In genomic region chr13:35478384-35479222, GRCh38 we compare ENCODE assay signal across 15 cellular contexts. TPM values are rescaled to one million over a fixed set of nuclear protein-coding genes. Genes with fewer than 3 reads are reported as not detected.
DNase-seq lines count a peak whose midpoint lies in the region; ATAC-seq, FAIRE-seq and TF ChIP-seq lines count a peak whose summit lies in the region.
"Had no signal": no experiment of that assay in that cellular context is flagged by ENCODE, and none has a peak within 500 bp of the region (broad histone marks: within the 10 kb centered on the region; RNA-seq: fewer than 3 reads in every experiment).

No MANE protein-coding gene starts in this region.

- H3K27ac Mint-ChIP-seq in endothelial cell (ENCODE audit: unreplicated experiment) (no peak overlapping the region), nephron progenitor cell (no peak overlapping the region)
- H3K27ac Mint-ChIP-seq: activated CD4-positive, alpha-beta memory T cell treated with anti-CD3 and anti-CD28 coated beads, Interleukin-2, amount 10 ng/mL, durations not matched to agents 7 days and 5 days had no signal

- no peak overlapping the region for H3K9ac ChIP-seq in HUES64 (ENCODE audit: low read depth, low read length)

- peaks cover 28% of the 10 kb centered on the region for H3K4me1 Mint-ChIP-seq in endothelial cell (ENCODE audit: unreplicated experiment)
- H3K4me1 Mint-ChIP-seq in nephron progenitor cell, result peaks cover 40% of the 10 kb centered on the region

- peak overlapping the region; percentile 50 for H3K4me3 ChIP-seq in HUES64 (ENCODE audit: low read length)
- H3K4me3 ChIP-seq: adrenal gland, ovary had no signal

- H3K36me3 ChIP-seq in HUES64 (ENCODE audit: insufficient read depth, low read length), result no peaks in the 10 kb centered on the region
- H3K36me3 ChIP-seq: adrenal gland, ovary had no signal

- H3K9me3 Mint-ChIP-seq in endothelial cell (ENCODE audit: unreplicated experiment), result no peaks in the 10 kb centered on the region
- no peaks in the 10 kb centered on the region for H3K9me3 Mint-ChIP-seq in nephron progenitor cell
- H3K9me3 Mint-ChIP-seq: activated CD4-positive, alpha-beta memory T cell treated with anti-CD3 and anti-CD28 coated beads, Interleukin-2, amount 10 ng/mL, durations not matched to agents 7 days and 5 days had no signal

- no peak for ATAC-seq in HG02571 (IDR thresholded peaks at IDR 0.05; ENCODE audit: unreplicated experiment)

- H3K4me3 Mint-ChIP-seq in endothelial cell (ENCODE audit: unreplicated experiment) (peak overlapping the region; percentile 77), nephron progenitor cell (peak overlapping the region; percentile 44)
- H3K4me3 Mint-ChIP-seq: activated CD4-positive, alpha-beta memory T cell treated with anti-CD3 and anti-CD28 coated beads, Interleukin-2, amount 10 ng/mL, durations not matched to agents 7 days and 5 days had no signal

- peaks cover 31% of the 10 kb centered on the region for H3K4me1 ChIP-seq in HUES64 (ENCODE audit: insufficient read depth, low read length)
- H3K4me1 ChIP-seq: adrenal gland had no signal

- H3K27me3 Mint-ChIP-seq in endothelial cell (ENCODE audit: unreplicated experiment), result peaks cover 29% of the 10 kb centered on the region
- H3K27me3 Mint-ChIP-seq in nephron progenitor cell (ENCODE audit: low read depth, poor library complexity), result peaks cover 82% of the 10 kb centered on the region

- H3K36me3 Mint-ChIP-seq in endothelial cell (ENCODE audit: low read depth, unreplicated experiment), result no peaks in the 10 kb centered on the region
- no peaks in the 10 kb centered on the region for H3K36me3 Mint-ChIP-seq in nephron progenitor cell (ENCODE audit: low read depth)

- DNase-seq in EH (ENCODE audit: low read depth) (peak; percentile 66), endothelial cell (ENCODE audit: low spot score) (peak; percentile 51), nephron progenitor cell (peak; percentile 51), GM19239 (ENCODE audit: insufficient read length, low spot score) (no peak), NCI-H2107 (lab: John Stamatoyannopoulos, UW) (no peak), nucleus accumbens (lab: John Stamatoyannopoulos, UW) (no peak)
- DNase-seq: activated CD4-positive, alpha-beta memory T cell treated with anti-CD3 and anti-CD28 coated beads, Interleukin-2, amount 10 ng/mL, durations not matched to agents 7 days and 5 days; NCI-H1048; SW 1271 had no signal

- TF ChIP-seq CTCF in endothelial cell (IDR thresholded peaks at IDR 0.05; ENCODE audit: unreplicated experiment) (no peak), nephron progenitor cell (IDR thresholded peaks at IDR 0.05) (no peak)

- H3K27ac ChIP-seq in HUES64 (ENCODE audit: low read depth, low read length), result no peak overlapping the region
- H3K27ac ChIP-seq: ovary had no signal

- no peaks in the 10 kb centered on the region for H3K9me3 ChIP-seq in HUES64 (ENCODE audit: insufficient read depth, low read depth, low read length)
- H3K9me3 ChIP-seq: adrenal gland, ovary had no signal

- H3K27me3 ChIP-seq in HUES64 (ENCODE audit: insufficient read depth, low read length), result peaks cover 71% of the 10 kb centered on the region
- H3K27me3 ChIP-seq: adrenal gland, ovary had no signal

- FAIRE-seq in GM19239 (lab: Jason Lieb, UNC), result no peak
- FAIRE-seq: endometrium, keratinocyte had no signal

- WGBS in HUES64, result under 1% methylated on average over 51 of the region's 51 CpGs

RNA-seq across cellular contexts. Expression of gene MAB21L1, which starts 2.1 kb away (rescaled TPM):
- 0.10 TPM for polyA plus RNA-seq in HUES64 (2013, experiment 1 of 2)
- 0.13 TPM for polyA plus RNA-seq in HUES64 (2013, experiment 2 of 2)
- 0.13 TPM for total RNA-seq in endothelial cell (ENCODE audit: unreplicated experiment)
- total RNA-seq: activated CD4-positive, alpha-beta memory T cell treated with anti-CD3 and anti-CD28 coated beads, Interleukin-2, amount 10 ng/mL, durations not matched to agents 7 days and 5 days had no signal
- polyA plus RNA-seq: keratinocyte had no signal

Comparison
In these comparisons a context has a peak if more than half of its experiments do, and no peak if none do; other contexts are left out.
1. DNase-seq: peak in EH (single experiment), endothelial cell (single experiment) and nephron progenitor cell (single experiment); none in GM19239 (single experiment), NCI-H2107 (single experiment) and nucleus accumbens (0 of 56).